Comparison of ENCODE assay signal across 1 cellular context in the genomic region with DNA sequence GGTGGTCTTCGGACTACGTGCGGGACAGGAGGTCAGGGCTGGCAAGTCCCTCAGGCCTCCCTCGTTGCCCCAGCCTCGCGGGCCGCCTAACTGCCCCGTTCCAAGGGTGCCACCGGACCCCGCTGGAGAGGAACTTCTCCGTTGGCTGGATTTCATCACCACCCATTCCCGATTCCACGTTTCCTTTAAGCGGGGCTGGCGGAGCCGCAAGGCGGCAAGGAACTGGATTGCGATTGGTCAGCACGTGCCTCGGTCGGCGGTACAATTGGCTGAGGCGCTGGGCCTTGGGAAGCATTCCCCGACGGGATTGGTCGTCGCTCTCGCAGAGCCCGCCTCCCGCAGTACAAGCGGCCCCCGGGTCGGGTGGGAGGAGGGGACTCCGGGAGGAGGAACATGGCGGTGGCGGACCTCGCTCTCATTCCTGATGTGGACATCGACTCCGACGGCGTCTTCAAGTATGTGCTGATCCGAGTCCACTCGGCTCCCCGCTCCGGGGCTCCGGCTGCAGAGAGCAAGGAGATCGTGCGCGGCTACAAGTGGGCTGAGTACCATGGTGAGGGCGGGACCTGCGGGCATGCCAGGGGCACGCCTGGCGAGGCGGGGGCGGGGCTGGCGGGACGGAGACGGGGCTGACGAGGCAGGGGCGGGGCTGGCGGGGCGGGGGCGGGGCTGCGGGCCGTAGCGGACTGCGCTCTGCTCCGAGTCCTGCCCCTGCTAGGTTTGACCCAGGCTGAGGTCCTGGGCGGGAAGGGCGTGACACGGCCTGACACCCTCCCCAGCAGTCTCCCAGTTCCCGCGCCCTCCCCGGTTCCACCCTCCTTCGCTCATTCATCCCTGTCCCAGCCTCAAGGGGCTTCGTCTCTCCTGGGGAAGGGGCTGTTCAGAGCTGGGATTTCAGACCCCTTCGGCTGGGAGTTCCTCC.
TF ChIP-seq lines count a peak whose summit lies in the region.

PHPT1 (plus strand) TSS at position 372 of the 922 bp plus-strand sequence; CDS start at position 394, 22 bp downstream.

TF ChIP-seq in HepG2, 621 proteins besides CTCF, POLR2A, EP300 and RAD21 (continued from another document and continues in another):
- TF ChIP-seq, protein P1, sequence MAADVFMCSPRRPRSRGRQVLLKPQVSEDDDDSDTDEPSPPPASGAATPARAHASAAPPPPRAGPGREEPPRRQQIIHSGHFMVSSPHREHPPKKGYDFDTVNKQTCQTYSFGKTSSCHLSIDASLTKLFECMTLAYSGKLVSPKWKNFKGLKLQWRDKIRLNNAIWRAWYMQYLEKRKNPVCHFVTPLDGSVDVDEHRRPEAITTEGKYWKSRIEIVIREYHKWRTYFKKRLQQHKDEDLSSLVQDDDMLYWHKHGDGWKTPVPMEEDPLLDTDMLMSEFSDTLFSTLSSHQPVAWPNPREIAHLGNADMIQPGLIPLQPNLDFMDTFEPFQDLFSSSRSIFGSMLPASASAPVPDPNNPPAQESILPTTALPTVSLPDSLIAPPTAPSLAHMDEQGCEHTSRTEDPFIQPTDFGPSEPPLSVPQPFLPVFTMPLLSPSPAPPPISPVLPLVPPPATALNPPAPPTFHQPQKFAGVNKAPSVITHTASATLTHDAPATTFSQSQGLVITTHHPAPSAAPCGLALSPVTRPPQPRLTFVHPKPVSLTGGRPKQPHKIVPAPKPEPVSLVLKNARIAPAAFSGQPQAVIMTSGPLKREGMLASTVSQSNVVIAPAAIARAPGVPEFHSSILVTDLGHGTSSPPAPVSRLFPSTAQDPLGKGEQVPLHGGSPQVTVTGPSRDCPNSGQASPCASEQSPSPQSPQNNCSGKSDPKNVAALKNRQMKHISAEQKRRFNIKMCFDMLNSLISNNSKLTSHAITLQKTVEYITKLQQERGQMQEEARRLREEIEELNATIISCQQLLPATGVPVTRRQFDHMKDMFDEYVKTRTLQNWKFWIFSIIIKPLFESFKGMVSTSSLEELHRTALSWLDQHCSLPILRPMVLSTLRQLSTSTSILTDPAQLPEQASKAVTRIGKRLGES (CRISPR knock-in tag; IDR thresholded peaks at IDR 0.05; ENCODE audit: borderline replicate concordance), result no peak
- peak in 1 of 2 experiments; percentile 7; a peak in 1 of 4 replicates for TF ChIP-seq NR2F1 (CRISPR knock-in tag; IDR thresholded peaks at IDR 0.05)
- no peak for TF ChIP-seq ZKSCAN5 (CRISPR knock-in tag; IDR thresholded peaks at IDR 0.05)
- TF ChIP-seq RELA (CRISPR knock-in tag; IDR thresholded peaks at IDR 0.05), result peak; percentile 81; the same call in 1 of the 2 replicates
- no peak for TF ChIP-seq ZNF160 (CRISPR knock-in tag; IDR thresholded peaks at IDR 0.05)
- no peak; the same call in 1 of the 2 replicates for TF ChIP-seq ESRRA (CRISPR knock-in tag; IDR thresholded peaks at IDR 0.05; ENCODE audit: low read depth)
- TF ChIP-seq ZNF713 (CRISPR knock-in tag; IDR thresholded peaks at IDR 0.05), result no peak
- TF ChIP-seq FOSL1 (CRISPR knock-in tag; IDR thresholded peaks at IDR 0.05; ENCODE audit: borderline replicate concordance), result no peak
- 0 out of 2 replicates have a peak, but pooled peaks have one; percentile 40 for TF ChIP-seq GTF3A (CRISPR knock-in tag; conservative IDR thresholded peaks at IDR 0.05)
- TF ChIP-seq FOXK2 (IDR thresholded peaks at IDR 0.05), result no peak
- no peak for TF ChIP-seq ZNF180 (CRISPR knock-in tag; IDR thresholded peaks at IDR 0.05; ENCODE audit: borderline replicate concordance, low read depth)
- TF ChIP-seq RFXAP (CRISPR knock-in tag; IDR thresholded peaks at IDR 0.05; ENCODE audit: borderline replicate concordance), result peak; percentile 73
- TF ChIP-seq ZNF574 (CRISPR knock-in tag; IDR thresholded peaks at IDR 0.05), result peak; percentile 49
- 0 out of 2 replicates have a peak, but pooled peaks have one; percentile 21 for TF ChIP-seq THRA (CRISPR knock-in tag; IDR thresholded peaks at IDR 0.05; ENCODE audit: borderline replicate concordance)
- no peak for TF ChIP-seq CCAR2 (optimal IDR thresholded peaks at IDR 0.05; ENCODE audit: low read depth, low read length)
- TF ChIP-seq ZNF768 (CRISPR knock-in tag; IDR thresholded peaks at IDR 0.05), result peak; percentile 36; the same call in 1 of the 2 replicates
- TF ChIP-seq MXD4 (CRISPR knock-in tag; IDR thresholded peaks at IDR 0.05), result no peak; the same call in none of the 2 replicates
- TF ChIP-seq ZNF816 (CRISPR knock-in tag; IDR thresholded peaks at IDR 0.05; ENCODE audit: borderline replicate concordance), result no peak
- TF ChIP-seq ZNF850 (CRISPR knock-in tag; conservative IDR thresholded peaks at IDR 0.05), result no peak
- TF ChIP-seq, protein P2, sequence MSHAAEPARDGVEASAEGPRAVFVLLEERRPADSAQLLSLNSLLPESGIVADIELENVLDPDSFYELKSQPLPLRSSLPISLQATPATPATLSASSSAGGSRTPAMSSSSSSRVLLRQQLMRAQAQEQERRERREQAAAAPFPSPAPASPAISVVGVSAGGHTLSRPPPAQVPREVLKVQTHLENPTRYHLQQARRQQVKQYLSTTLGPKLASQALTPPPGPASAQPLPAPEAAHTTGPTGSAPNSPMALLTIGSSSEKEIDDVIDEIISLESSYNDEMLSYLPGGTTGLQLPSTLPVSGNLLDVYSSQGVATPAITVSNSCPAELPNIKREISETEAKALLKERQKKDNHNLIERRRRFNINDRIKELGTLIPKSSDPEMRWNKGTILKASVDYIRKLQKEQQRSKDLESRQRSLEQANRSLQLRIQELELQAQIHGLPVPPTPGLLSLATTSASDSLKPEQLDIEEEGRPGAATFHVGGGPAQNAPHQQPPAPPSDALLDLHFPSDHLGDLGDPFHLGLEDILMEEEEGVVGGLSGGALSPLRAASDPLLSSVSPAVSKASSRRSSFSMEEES (CRISPR knock-in tag; IDR thresholded peaks at IDR 0.05), result peak; percentile 36; the same call in 1 of the 2 replicates
- peak; percentile 67 for TF ChIP-seq RBM39 (IDR thresholded peaks at IDR 0.05; ENCODE audit: low read depth, low read length, poor library complexity, severe bottlenecking)
- TF ChIP-seq KLF13 (CRISPR knock-in tag; IDR thresholded peaks at IDR 0.05), result no peak
- TF ChIP-seq ZNF619 (CRISPR knock-in tag; IDR thresholded peaks at IDR 0.05), result 0 out of 2 replicates have a peak, but pooled peaks have one; percentile 47
- TF ChIP-seq SP5 (CRISPR knock-in tag; IDR thresholded peaks at IDR 0.05; ENCODE audit: borderline replicate concordance, low read depth), result 0 out of 2 replicates have a peak, but pooled peaks have one; percentile 55
- TF ChIP-seq ZNF224 (CRISPR knock-in tag; IDR thresholded peaks at IDR 0.05), result no peak
- peak; percentile 93 for TF ChIP-seq CEBPG (CRISPR knock-in tag; IDR thresholded peaks at IDR 0.05)
- TF ChIP-seq, protein P3, sequence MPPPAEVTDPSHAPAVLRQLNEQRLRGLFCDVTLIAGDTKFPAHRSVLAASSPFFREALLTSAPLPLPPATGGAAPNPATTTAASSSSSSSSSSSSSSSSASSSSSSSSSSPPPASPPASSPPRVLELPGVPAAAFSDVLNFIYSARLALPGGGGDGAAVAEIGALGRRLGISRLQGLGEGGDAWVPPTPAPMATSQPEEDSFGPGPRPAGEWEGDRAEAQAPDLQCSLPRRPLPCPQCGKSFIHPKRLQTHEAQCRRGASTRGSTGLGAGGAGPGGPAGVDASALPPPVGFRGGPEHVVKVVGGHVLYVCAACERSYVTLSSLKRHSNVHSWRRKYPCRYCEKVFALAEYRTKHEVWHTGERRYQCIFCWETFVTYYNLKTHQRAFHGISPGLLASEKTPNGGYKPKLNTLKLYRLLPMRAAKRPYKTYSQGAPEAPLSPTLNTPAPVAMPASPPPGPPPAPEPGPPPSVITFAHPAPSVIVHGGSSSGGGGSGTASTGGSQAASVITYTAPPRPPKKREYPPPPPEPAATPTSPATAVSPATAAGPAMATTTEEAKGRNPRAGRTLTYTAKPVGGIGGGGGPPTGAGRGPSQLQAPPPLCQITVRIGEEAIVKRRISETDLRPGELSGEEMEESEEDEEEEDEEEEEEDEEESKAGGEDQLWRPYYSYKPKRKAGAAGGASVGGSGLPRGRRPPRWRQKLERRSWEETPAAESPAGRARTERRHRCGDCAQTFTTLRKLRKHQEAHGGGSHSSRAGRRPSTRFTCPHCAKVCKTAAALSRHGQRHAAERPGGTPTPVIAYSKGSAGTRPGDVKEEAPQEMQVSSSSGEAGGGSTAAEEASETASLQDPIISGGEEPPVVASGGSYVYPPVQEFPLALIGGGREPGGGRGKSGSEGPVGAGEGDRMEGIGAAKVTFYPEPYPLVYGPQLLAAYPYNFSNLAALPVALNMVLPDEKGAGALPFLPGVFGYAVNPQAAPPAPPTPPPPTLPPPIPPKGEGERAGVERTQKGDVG (CRISPR knock-in tag; IDR thresholded peaks at IDR 0.05; ENCODE audit: borderline replicate concordance), result no peak
- peak; percentile 97 for TF ChIP-seq SP2 (CRISPR knock-in tag; IDR thresholded peaks at IDR 0.05)
- no peak for TF ChIP-seq HDAC6 (IDR thresholded peaks at IDR 0.05; ENCODE audit: low read depth, low read length)
- TF ChIP-seq ATF7-NPFF (CRISPR knock-in tag; IDR thresholded peaks at IDR 0.05; ENCODE audit: low read depth), result peak; percentile 60; the same call in 1 of the 2 replicates
- TF ChIP-seq HIC2 (CRISPR knock-in tag; IDR thresholded peaks at IDR 0.05; ENCODE audit: low read depth), result peak; percentile 86
- TF ChIP-seq ZNF275 (CRISPR knock-in tag; IDR thresholded peaks at IDR 0.05; ENCODE audit: borderline replicate concordance), result no peak; the same call in 1 of the 2 replicates
- TF ChIP-seq, protein P4, sequence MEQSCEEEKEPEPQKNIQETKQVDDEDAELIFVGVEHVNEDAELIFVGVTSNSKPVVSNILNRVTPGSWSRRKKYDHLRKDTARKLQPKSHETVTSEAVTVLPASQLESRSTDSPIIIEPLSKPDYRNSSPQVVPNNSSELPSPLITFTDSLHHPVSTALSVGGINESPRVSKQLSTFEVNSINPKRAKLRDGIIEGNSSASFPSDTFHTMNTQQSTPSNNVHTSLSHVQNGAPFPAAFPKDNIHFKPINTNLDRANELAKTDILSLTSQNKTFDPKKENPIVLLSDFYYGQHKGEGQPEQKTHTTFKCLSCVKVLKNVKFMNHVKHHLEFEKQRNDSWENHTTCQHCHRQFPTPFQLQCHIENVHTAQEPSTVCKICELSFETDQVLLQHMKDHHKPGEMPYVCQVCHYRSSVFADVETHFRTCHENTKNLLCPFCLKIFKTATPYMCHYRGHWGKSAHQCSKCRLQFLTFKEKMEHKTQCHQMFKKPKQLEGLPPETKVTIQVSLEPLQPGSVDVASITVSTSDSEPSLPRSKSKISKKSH (CRISPR knock-in tag; IDR thresholded peaks at IDR 0.05; ENCODE audit: borderline replicate concordance), result peak; percentile 57; the same call in 1 of the 2 replicates
- TF ChIP-seq ZFP36L1 (CRISPR knock-in tag; IDR thresholded peaks at IDR 0.05), result no peak; the same call in 1 of the 2 replicates
- peak; percentile 39; the same call in 1 of the 2 replicates for TF ChIP-seq ZNF329 (CRISPR knock-in tag; IDR thresholded peaks at IDR 0.05; ENCODE audit: low read depth)
- no peak for TF ChIP-seq ZNF761 (CRISPR knock-in tag; conservative IDR thresholded peaks at IDR 0.05)
- no peak; the same call in 1 of the 2 replicates for TF ChIP-seq ZNF326 (CRISPR knock-in tag; IDR thresholded peaks at IDR 0.05; ENCODE audit: borderline replicate concordance)
- no peak for TF ChIP-seq TBP (CRISPR knock-in tag; IDR thresholded peaks at IDR 0.05)
- TF ChIP-seq LCORL (IDR thresholded peaks at IDR 0.05), result no peak
- TF ChIP-seq LCORL (CRISPR knock-in tag; IDR thresholded peaks at IDR 0.05), result peak; percentile 55; the same call in 1 of the 2 replicates
- no peak for TF ChIP-seq ZNF441 (CRISPR knock-in tag; IDR thresholded peaks at IDR 0.05; ENCODE audit: borderline replicate concordance)
